Comparison of ENCODE assay signal across 1 cellular context in the genomic region with DNA sequence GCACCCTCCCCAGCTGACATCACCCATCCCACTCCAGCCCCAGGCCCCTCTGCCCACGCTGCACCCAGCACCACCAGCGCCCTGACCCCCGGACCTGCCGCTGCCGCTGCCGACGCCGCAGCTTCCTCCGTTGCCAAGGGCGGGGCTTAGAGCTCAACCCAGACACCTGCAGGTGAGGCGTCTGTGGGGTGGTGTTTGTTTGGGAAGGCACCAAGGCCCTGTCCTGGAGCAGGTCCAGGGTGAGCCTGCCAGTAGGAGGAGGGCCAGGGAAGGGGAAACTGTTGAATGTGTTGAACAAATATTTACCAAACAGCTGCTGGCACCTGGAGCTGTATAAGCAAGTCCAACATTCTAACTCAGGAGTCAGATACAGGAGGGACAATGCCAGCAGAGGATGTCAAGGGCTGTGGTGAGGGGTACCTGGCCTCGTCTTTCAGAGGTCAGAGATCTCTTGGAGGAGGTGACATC.
TF ChIP-seq lines count a peak whose summit lies in the region.

No MANE protein-coding gene starts in this region.

TF ChIP-seq in HepG2, 621 proteins besides CTCF, POLR2A, EP300 and RAD21 (continued from another document and continues in another):
- TF ChIP-seq, protein P1, sequence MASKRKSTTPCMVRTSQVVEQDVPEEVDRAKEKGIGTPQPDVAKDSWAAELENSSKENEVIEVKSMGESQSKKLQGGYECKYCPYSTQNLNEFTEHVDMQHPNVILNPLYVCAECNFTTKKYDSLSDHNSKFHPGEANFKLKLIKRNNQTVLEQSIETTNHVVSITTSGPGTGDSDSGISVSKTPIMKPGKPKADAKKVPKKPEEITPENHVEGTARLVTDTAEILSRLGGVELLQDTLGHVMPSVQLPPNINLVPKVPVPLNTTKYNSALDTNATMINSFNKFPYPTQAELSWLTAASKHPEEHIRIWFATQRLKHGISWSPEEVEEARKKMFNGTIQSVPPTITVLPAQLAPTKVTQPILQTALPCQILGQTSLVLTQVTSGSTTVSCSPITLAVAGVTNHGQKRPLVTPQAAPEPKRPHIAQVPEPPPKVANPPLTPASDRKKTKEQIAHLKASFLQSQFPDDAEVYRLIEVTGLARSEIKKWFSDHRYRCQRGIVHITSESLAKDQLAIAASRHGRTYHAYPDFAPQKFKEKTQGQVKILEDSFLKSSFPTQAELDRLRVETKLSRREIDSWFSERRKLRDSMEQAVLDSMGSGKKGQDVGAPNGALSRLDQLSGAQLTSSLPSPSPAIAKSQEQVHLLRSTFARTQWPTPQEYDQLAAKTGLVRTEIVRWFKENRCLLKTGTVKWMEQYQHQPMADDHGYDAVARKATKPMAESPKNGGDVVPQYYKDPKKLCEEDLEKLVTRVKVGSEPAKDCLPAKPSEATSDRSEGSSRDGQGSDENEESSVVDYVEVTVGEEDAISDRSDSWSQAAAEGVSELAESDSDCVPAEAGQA (IDR thresholded peaks at IDR 0.05; ENCODE audit: low read depth), result no peak
- TF ChIP-seq, protein P1 (CRISPR knock-in tag; IDR thresholded peaks at IDR 0.05; ENCODE audit: borderline replicate concordance), result no peak
- TF ChIP-seq HNF4G (IDR thresholded peaks at IDR 0.05; ENCODE audit: borderline replicate concordance, low read depth, low read length), result peak; percentile 6; the same call in 1 of the 2 replicates
- no peak for TF ChIP-seq HNF4G (CRISPR knock-in tag; IDR thresholded peaks at IDR 0.05; ENCODE audit: borderline replicate concordance, low read depth)
- peak; percentile 93 for TF ChIP-seq ZEB1 (IDR thresholded peaks at IDR 0.05; ENCODE audit: insufficient replicate concordance, low read depth)
- no peak for TF ChIP-seq SMAD1 (CRISPR knock-in tag; IDR thresholded peaks at IDR 0.05; ENCODE audit: borderline replicate concordance, low read depth)
- TF ChIP-seq, protein P2, sequence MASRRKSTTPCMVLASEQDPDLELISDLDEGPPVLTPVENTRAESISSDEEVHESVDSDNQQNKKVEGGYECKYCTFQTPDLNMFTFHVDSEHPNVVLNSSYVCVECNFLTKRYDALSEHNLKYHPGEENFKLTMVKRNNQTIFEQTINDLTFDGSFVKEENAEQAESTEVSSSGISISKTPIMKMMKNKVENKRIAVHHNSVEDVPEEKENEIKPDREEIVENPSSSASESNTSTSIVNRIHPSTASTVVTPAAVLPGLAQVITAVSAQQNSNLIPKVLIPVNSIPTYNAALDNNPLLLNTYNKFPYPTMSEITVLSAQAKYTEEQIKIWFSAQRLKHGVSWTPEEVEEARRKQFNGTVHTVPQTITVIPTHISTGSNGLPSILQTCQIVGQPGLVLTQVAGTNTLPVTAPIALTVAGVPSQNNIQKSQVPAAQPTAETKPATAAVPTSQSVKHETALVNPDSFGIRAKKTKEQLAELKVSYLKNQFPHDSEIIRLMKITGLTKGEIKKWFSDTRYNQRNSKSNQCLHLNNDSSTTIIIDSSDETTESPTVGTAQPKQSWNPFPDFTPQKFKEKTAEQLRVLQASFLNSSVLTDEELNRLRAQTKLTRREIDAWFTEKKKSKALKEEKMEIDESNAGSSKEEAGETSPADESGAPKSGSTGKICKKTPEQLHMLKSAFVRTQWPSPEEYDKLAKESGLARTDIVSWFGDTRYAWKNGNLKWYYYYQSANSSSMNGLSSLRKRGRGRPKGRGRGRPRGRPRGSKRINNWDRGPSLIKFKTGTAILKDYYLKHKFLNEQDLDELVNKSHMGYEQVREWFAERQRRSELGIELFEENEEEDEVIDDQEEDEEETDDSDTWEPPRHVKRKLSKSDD (CRISPR knock-in tag; IDR thresholded peaks at IDR 0.05; ENCODE audit: low read depth), result no peak
- TF ChIP-seq, protein P3, sequence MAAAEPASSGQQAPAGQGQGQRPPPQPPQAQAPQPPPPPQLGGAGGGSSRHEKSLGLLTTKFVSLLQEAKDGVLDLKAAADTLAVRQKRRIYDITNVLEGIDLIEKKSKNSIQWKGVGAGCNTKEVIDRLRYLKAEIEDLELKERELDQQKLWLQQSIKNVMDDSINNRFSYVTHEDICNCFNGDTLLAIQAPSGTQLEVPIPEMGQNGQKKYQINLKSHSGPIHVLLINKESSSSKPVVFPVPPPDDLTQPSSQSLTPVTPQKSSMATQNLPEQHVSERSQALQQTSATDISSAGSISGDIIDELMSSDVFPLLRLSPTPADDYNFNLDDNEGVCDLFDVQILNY (CRISPR knock-in tag; conservative IDR thresholded peaks at IDR 0.05), result no peak
- no peak for TF ChIP-seq PAWR (CRISPR knock-in tag; IDR thresholded peaks at IDR 0.05; ENCODE audit: borderline replicate concordance)
- peak; percentile 94 for TF ChIP-seq ZNF746 (CRISPR knock-in tag; IDR thresholded peaks at IDR 0.05)
- no peak for TF ChIP-seq ZNF775 (CRISPR knock-in tag; IDR thresholded peaks at IDR 0.05; ENCODE audit: borderline replicate concordance)
- TF ChIP-seq, protein P4, sequence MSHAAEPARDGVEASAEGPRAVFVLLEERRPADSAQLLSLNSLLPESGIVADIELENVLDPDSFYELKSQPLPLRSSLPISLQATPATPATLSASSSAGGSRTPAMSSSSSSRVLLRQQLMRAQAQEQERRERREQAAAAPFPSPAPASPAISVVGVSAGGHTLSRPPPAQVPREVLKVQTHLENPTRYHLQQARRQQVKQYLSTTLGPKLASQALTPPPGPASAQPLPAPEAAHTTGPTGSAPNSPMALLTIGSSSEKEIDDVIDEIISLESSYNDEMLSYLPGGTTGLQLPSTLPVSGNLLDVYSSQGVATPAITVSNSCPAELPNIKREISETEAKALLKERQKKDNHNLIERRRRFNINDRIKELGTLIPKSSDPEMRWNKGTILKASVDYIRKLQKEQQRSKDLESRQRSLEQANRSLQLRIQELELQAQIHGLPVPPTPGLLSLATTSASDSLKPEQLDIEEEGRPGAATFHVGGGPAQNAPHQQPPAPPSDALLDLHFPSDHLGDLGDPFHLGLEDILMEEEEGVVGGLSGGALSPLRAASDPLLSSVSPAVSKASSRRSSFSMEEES (CRISPR knock-in tag; IDR thresholded peaks at IDR 0.05), result no peak; the same call in 1 of the 2 replicates
- no peak for TF ChIP-seq BRD4 (CRISPR knock-in tag; IDR thresholded peaks at IDR 0.05)
- TF ChIP-seq TCF12 (IDR thresholded peaks at IDR 0.05), result no peak
- no peak for TF ChIP-seq TCF12 (CRISPR knock-in tag; IDR thresholded peaks at IDR 0.05)
- no peak for TF ChIP-seq ONECUT2 (CRISPR knock-in tag; IDR thresholded peaks at IDR 0.05)
- TF ChIP-seq, protein P5, sequence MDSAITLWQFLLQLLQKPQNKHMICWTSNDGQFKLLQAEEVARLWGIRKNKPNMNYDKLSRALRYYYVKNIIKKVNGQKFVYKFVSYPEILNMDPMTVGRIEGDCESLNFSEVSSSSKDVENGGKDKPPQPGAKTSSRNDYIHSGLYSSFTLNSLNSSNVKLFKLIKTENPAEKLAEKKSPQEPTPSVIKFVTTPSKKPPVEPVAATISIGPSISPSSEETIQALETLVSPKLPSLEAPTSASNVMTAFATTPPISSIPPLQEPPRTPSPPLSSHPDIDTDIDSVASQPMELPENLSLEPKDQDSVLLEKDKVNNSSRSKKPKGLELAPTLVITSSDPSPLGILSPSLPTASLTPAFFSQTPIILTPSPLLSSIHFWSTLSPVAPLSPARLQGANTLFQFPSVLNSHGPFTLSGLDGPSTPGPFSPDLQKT (CRISPR knock-in tag; IDR thresholded peaks at IDR 0.05; ENCODE audit: borderline replicate concordance), result no peak
- TF ChIP-seq XRCC5 (optimal IDR thresholded peaks at IDR 0.05; ENCODE audit: low read length), result no peak
- TF ChIP-seq, protein P6, sequence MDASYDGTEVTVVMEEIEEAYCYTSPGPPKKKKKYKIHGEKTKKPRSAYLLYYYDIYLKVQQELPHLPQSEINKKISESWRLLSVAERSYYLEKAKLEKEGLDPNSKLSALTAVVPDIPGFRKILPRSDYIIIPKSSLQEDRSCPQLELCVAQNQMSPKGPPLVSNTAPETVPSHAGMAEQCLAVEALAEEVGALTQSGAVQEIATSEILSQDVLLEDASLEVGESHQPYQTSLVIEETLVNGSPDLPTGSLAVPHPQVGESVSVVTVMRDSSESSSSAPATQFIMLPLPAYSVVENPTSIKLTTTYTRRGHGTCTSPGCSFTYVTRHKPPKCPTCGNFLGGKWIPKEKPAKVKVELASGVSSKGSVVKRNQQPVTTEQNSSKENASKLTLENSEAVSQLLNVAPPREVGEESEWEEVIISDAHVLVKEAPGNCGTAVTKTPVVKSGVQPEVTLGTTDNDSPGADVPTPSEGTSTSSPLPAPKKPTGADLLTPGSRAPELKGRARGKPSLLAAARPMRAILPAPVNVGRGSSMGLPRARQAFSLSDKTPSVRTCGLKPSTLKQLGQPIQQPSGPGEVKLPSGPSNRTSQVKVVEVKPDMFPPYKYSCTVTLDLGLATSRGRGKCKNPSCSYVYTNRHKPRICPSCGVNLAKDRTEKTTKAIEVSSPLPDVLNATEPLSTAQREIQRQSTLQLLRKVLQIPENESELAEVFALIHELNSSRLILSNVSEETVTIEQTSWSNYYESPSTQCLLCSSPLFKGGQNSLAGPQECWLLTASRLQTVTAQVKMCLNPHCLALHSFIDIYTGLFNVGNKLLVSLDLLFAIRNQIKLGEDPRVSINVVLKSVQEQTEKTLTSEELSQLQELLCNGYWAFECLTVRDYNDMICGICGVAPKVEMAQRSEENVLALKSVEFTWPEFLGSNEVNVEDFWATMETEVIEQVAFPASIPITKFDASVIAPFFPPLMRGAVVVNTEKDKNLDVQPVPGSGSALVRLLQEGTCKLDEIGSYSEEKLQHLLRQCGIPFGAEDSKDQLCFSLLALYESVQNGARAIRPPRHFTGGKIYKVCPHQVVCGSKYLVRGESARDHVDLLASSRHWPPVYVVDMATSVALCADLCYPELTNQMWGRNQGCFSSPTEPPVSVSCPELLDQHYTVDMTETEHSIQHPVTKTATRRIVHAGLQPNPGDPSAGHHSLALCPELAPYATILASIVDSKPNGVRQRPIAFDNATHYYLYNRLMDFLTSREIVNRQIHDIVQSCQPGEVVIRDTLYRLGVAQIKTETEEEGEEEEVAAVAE (CRISPR knock-in tag; IDR thresholded peaks at IDR 0.05; ENCODE audit: borderline replicate concordance), result no peak
- no peak for TF ChIP-seq ZNF260 (CRISPR knock-in tag; IDR thresholded peaks at IDR 0.05; ENCODE audit: borderline replicate concordance, low read depth)
- no peak for TF ChIP-seq ZBTB3 (CRISPR knock-in tag; IDR thresholded peaks at IDR 0.05; ENCODE audit: borderline replicate concordance, low read depth)
- no peak; the same call in 1 of the 2 replicates for TF ChIP-seq NFIC (IDR thresholded peaks at IDR 0.05; ENCODE audit: low read length)
- TF ChIP-seq, protein P7, sequence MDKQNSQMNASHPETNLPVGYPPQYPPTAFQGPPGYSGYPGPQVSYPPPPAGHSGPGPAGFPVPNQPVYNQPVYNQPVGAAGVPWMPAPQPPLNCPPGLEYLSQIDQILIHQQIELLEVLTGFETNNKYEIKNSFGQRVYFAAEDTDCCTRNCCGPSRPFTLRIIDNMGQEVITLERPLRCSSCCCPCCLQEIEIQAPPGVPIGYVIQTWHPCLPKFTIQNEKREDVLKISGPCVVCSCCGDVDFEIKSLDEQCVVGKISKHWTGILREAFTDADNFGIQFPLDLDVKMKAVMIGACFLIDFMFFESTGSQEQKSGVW (CRISPR knock-in tag; IDR thresholded peaks at IDR 0.05; ENCODE audit: borderline replicate concordance), result no peak
- TF ChIP-seq, protein P8, sequence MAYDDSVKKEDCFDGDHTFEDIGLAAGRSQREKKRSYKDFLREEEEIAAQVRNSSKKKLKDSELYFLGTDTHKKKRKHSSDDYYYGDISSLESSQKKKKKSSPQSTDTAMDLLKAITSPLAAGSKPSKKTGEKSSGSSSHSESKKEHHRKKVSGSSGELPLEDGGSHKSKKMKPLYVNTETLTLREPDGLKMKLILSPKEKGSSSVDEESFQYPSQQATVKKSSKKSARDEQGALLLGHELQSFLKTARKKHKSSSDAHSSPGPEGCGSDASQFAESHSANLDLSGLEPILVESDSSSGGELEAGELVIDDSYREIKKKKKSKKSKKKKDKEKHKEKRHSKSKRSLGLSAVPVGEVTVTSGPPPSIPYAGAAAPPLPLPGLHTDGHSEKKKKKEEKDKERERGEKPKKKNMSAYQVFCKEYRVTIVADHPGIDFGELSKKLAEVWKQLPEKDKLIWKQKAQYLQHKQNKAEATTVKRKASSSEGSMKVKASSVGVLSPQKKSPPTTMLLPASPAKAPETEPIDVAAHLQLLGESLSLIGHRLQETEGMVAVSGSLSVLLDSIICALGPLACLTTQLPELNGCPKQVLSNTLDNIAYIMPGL (CRISPR knock-in tag; IDR thresholded peaks at IDR 0.05; ENCODE audit: borderline replicate concordance in 1 of 2, low read depth in 1 of 2), result peak; percentile 23 to 41; a peak in 1 of 4 replicates
- TF ChIP-seq ETV6 (CRISPR knock-in tag; conservative IDR thresholded peaks at IDR 0.05), result no peak
- peak; percentile 88 for TF ChIP-seq SIN3A (IDR thresholded peaks at IDR 0.05; ENCODE audit: borderline replicate concordance, low read depth, low read length)
- no peak for TF ChIP-seq MTF1 (CRISPR knock-in tag; IDR thresholded peaks at IDR 0.05)
- TF ChIP-seq AKAP8 (CRISPR knock-in tag; IDR thresholded peaks at IDR 0.05), result no peak
- TF ChIP-seq, protein P9, sequence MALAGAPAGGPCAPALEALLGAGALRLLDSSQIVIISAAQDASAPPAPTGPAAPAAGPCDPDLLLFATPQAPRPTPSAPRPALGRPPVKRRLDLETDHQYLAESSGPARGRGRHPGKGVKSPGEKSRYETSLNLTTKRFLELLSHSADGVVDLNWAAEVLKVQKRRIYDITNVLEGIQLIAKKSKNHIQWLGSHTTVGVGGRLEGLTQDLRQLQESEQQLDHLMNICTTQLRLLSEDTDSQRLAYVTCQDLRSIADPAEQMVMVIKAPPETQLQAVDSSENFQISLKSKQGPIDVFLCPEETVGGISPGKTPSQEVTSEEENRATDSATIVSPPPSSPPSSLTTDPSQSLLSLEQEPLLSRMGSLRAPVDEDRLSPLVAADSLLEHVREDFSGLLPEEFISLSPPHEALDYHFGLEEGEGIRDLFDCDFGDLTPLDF (CRISPR knock-in tag; IDR thresholded peaks at IDR 0.05), result no peak
- no peak for TF ChIP-seq ZNF510 (CRISPR knock-in tag; IDR thresholded peaks at IDR 0.05; ENCODE audit: low read depth)
